ENCODE assay signal across 4 cellular contexts in the genomic region with DNA sequence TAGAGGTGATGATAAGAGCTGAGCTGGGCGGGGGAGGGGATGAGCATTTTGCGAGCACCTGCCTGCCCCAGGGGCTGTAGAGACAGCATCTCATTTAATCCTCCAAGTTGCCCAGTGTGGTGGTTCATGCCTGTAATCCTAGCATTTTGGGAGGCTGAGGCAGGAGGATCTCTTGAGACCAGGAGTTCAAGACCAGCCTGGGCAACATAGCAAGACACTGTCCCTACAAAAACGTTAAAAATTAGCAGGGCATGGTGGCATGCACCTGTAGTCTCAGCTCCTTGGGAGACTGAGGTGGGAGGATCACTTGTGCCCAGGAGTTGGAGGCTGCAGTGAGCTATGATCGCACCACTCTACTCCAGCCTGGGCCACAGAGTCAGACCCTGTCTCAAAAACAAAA.
TF ChIP-seq lines count a peak whose summit lies in the region.

No MANE protein-coding gene starts in this region.

TF ChIP-seq in HEK293, 187 proteins besides CTCF, POLR2A, EP300 and RAD21:
- TF ChIP-seq ZNF664 (tag by site-specific recombination; IDR thresholded peaks at IDR 0.05) (peak; percentile 73), ZNF121 (tag by site-specific recombination; IDR thresholded peaks at IDR 0.05) (peak; percentile 84)

TF ChIP-seq in WTC11, 78 proteins besides CTCF, POLR2A, EP300 and RAD21:
- TF ChIP-seq ZNF121 (CRISPR knock-in tag; IDR thresholded peaks at IDR 0.05) = peak; percentile 61; the same call in 1 of the 2 replicates

TF ChIP-seq in K562, 482 proteins besides CTCF, POLR2A, EP300 and RAD21:
- peak; percentile 65 for TF ChIP-seq ZNF121 (CRISPR knock-in tag; conservative IDR thresholded peaks at IDR 0.05)

TF ChIP-seq in HepG2, 621 proteins besides CTCF, POLR2A, EP300 and RAD21:
- peak; percentile 53; the same call in 1 of the 2 replicates for TF ChIP-seq ZNF121 (CRISPR knock-in tag; IDR thresholded peaks at IDR 0.05)
